ENCODE assay signal across 8 cellular contexts in the genomic region with DNA sequence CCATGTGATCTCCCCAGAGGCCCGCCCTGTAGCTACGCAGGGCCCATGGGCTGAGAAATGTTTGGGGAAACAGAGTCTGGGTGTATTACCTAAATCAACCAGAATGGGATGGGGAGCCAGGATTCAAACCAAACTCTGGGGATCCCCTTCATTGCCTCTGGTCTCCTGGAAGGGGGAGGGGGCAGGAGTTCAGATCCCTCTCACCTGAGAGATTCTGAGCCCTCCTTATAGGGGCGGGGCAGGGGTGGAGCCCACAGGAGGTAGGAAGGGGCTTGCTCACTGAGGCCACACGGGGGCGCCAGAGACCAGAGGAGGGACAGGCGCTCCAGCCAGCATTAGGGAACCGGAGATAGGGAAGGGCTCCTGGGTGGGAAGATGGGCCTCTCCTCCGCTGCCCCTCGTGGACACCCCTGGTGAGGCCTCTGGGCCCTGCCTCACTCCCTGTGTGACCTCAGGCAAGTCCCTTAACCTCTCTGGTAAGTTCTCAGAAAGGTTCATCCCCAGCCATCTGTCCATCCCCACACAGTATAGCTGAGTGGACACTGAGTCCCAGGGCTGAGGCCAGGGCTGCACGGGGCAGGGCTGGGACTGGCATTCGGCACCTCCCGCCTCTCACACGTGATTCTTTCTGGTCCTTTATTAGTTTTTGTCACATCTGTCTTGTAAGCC. TPM values are rescaled to one million over a fixed set of nuclear protein-coding genes. Genes with fewer than 3 reads are reported as not detected.
A peak's percentile ranks its signal among the peaks of the same experiment; 100 is the strongest.
DNase-seq lines count a peak whose midpoint lies in the region; ATAC-seq and TF ChIP-seq lines count a peak whose summit lies in the region.

No MANE protein-coding gene starts in this region.

- no peaks in the 10 kb centered on the region for H3K9me3 ChIP-seq in left lung

- peaks cover 0 to 8% of the 10 kb centered on the region in 2 donors for H3K36me3 ChIP-seq in left lung

- POLR2A ChIA-PET in activated CD4-positive, alpha-beta T cell treated with anti-CD3 and anti-CD28 coated beads, Interleukin-2, amount 10 ng/mL, durations not matched to agents 7 days and 5 days (lab: Charles Lee), result no interaction called here

- ATAC-seq in HG03442 (IDR thresholded peaks at IDR 0.05; ENCODE audit: unreplicated experiment) (peak; percentile 23), left lung (peak; percentile 72), HG02840 (IDR thresholded peaks at IDR 0.05; ENCODE audit: low FRiP score, unreplicated experiment) (no peak)

- peak overlapping the region in 1 of 2 donors; percentile 46 for H3K27ac ChIP-seq in left lung

- no peak overlapping the region for H3K4me3 Mint-ChIP-seq in activated CD4-positive, alpha-beta T cell treated with anti-CD3 and anti-CD28 coated beads, Interleukin-2, amount 10 ng/mL, durations not matched to agents 7 days and 5 days

- intact Hi-C loops in left lung (cut with DNase I), result loop anchor here (5.0 to 10.0 kb wide), 3 partner anchors 45 to 178 kb away; partner anchors contain the start of gene SNX15 (in 1 of the 2)

- DNase-seq in CD1c-positive myeloid dendritic cell (ENCODE audit: extremely low spot score) (peak; percentile 97), NCI-H69 (lab: John Stamatoyannopoulos, UW) (peak; percentile 93), choroid plexus epithelial cell (ENCODE audit: low read depth) (peak; percentile 89), left lung (peak; percentile 93 to 99)
- peak; percentile 94 for DNase-seq in activated CD4-positive, alpha-beta T cell treated with anti-CD3 and anti-CD28 coated beads, Interleukin-2, amount 10 ng/mL, durations not matched to agents 7 days and 5 days
- peak; percentile 95 for DNase-seq in stimulated activated CD4-positive, alpha-beta T cell treated with anti-CD3 and anti-CD28 coated beads, Interleukin-4, amount 100 ng/mL, for 1 hour

- H3K27me3 ChIP-seq in left lung, result no peaks in the 10 kb centered on the region

- H3K36me3 Mint-ChIP-seq in activated CD4-positive, alpha-beta T cell treated with anti-CD3 and anti-CD28 coated beads, Interleukin-2, amount 10 ng/mL, durations not matched to agents 7 days and 5 days (ENCODE audit: low read depth), result peaks cover 4% of the 10 kb centered on the region

- peaks cover 58% of the 10 kb centered on the region for H3K4me1 Mint-ChIP-seq in activated CD4-positive, alpha-beta T cell treated with anti-CD3 and anti-CD28 coated beads, Interleukin-2, amount 10 ng/mL, durations not matched to agents 7 days and 5 days

- H3K4me1 ChIP-seq in left lung, result peaks cover 18 to 79% of the 10 kb centered on the region in 2 donors

- H3K9me3 Mint-ChIP-seq in activated CD4-positive, alpha-beta T cell treated with anti-CD3 and anti-CD28 coated beads, Interleukin-2, amount 10 ng/mL, durations not matched to agents 7 days and 5 days, result no peaks in the 10 kb centered on the region

- no peaks in the 10 kb centered on the region for H3K27me3 Mint-ChIP-seq in activated CD4-positive, alpha-beta T cell treated with anti-CD3 and anti-CD28 coated beads, Interleukin-2, amount 10 ng/mL, durations not matched to agents 7 days and 5 days

- H3K4me3 ChIP-seq in choroid plexus epithelial cell (ENCODE audit: low read depth, low read length) (no peak overlapping the region), left lung (no peak overlapping the region)

- CTCF ChIA-PET in activated CD4-positive, alpha-beta T cell treated with anti-CD3 and anti-CD28 coated beads, Interleukin-2, amount 10 ng/mL, durations not matched to agents 7 days and 5 days (lab: Charles Lee), result interaction anchor here (0.6 to 32.1 kb wide), 15 partner anchors 8 to 540 kb away, joined by 3 to 732 read pairs (median 5); partner anchors contain the start of gene EHD1

- peak overlapping the region; percentile 64 for H3K27ac Mint-ChIP-seq in activated CD4-positive, alpha-beta T cell treated with anti-CD3 and anti-CD28 coated beads, Interleukin-2, amount 10 ng/mL, durations not matched to agents 7 days and 5 days

- peak; percentile 94 for TF ChIP-seq CTCF in choroid plexus epithelial cell (conservative IDR thresholded peaks at IDR 0.05; ENCODE audit: low read depth, low read length)
- peak; percentile 98 to 99 for TF ChIP-seq CTCF in left lung (IDR thresholded peaks at IDR 0.05)

RNA-seq across cellular contexts. Expression of gene CDC42BPG, which starts 2.7 kb away (rescaled TPM):
- total RNA-seq in activated CD4-positive, alpha-beta T cell treated with anti-CD3 and anti-CD28 coated beads, Interleukin-2, amount 10 ng/mL, durations not matched to agents 7 days and 5 days, result 1 to 10 TPM in 1 of 2 experiments, under 1 TPM in 1; 0.42 to 1.3 TPM
- total RNA-seq in left lung, result 10 to 100 TPM; 18.0 to 25.9 TPM

RNA-seq across cellular contexts. Expression of gene EHD1, which starts 31.3 kb away (rescaled TPM):
- total RNA-seq in activated CD4-positive, alpha-beta T cell treated with anti-CD3 and anti-CD28 coated beads, Interleukin-2, amount 10 ng/mL, durations not matched to agents 7 days and 5 days, result 100 to 1,000 TPM; 131 to 149 TPM
- total RNA-seq in left lung, result 100 to 1,000 TPM in 1 of 2 donors, 10 to 100 TPM in 1; 73.0 to 153 TPM

RNA-seq across cellular contexts. Expression of gene MEN1, which starts 36.8 kb away (rescaled TPM):
- total RNA-seq in activated CD4-positive, alpha-beta T cell treated with anti-CD3 and anti-CD28 coated beads, Interleukin-2, amount 10 ng/mL, durations not matched to agents 7 days and 5 days, result 10 to 100 TPM; 35.1 to 38.7 TPM
- 10 to 100 TPM; 26.9 to 29.3 TPM for total RNA-seq in left lung

RNA-seq across cellular contexts. Expression of gene MAP4K2, which starts 44.1 kb away (rescaled TPM):
- 10 to 100 TPM; 86.6 to 91.2 TPM for total RNA-seq in activated CD4-positive, alpha-beta T cell treated with anti-CD3 and anti-CD28 coated beads, Interleukin-2, amount 10 ng/mL, durations not matched to agents 7 days and 5 days
- total RNA-seq in left lung, result 10 to 100 TPM; 19.3 to 23.2 TPM

Comparison
In these comparisons a context has a peak if more than half of its experiments do, and no peak if none do; other contexts are left out.
1. RNA of gene CDC42BPG, which starts 2.7 kb away (total RNA-seq): 18.0 to 25.9 TPM in left lung; 0.42 to 1.3 TPM in activated CD4-positive, alpha-beta T cell treated with anti-CD3 and anti-CD28 coated beads, Interleukin-2, amount 10 ng/mL, durations not matched to agents 7 days and 5 days; every median in the first group is over 4 times any median in the second.
2. Peak in every context shown above with its lines, with median percentiles within 50 percentile points of each other: DNase-seq.